Comparison of ENCODE assay signal across 13 cellular contexts in the genomic region with DNA sequence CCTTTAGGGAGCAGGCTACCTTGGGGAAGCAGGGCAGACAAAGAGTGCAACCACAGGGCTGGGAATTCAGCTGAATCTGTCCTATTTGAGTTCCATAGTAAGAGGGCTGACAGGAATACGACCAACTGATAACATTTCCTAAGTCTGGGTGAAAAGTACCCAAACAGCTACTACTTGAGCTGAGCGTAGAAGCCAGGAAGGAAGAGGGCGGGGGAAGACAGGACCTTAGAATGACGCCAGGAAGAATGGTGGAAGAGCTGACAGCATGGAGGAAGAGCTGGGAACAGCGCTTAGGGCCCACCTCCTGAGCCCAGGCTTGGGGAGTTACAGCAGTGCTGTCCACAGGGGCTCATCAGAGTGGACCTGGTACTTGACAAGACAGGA. TPM values are rescaled to one million over a fixed set of nuclear protein-coding genes. Genes with fewer than 3 reads are reported as not detected.
DNase-seq lines count a peak whose midpoint lies in the region; ATAC-seq and TF ChIP-seq lines count a peak whose summit lies in the region.
"Had no signal": no experiment of that assay in that cellular context is flagged by ENCODE, and none has a peak within 500 bp of the region (broad histone marks: within the 10 kb centered on the region; RNA-seq: fewer than 3 reads in every experiment).

No MANE protein-coding gene starts in this region.

- POLR2A ChIA-PET in activated naive CD8-positive, alpha-beta T cell treated with anti-CD3 and anti-CD28 coated beads, Interleukin-2, amount 10 ng/mL, durations not matched to agents 7 days and 5 days (lab: Charles Lee): interaction anchor here (1.6 kb wide), 1 partner anchor 10 kb away, joined by 6 read pairs; no protein-coding TSS in a partner anchor

- intact Hi-C loops in right lobe of liver (cut with DNase I): no loop called here

- no peaks in the 10 kb centered on the region for H3K36me3 ChIP-seq in right lobe of liver
- H3K36me3 ChIP-seq: neural progenitor cell, thoracic aorta had no signal

- H3K27me3 Mint-ChIP-seq in activated naive CD4-positive, alpha-beta T cell treated with anti-CD3 and anti-CD28 coated beads, Interleukin-2, amount 50 U/mL, for 24 hours: no peaks in the 10 kb centered on the region
- no peaks in the 10 kb centered on the region for H3K27me3 Mint-ChIP-seq in activated naive CD8-positive, alpha-beta T cell treated with anti-CD3 and anti-CD28 coated beads, Interleukin-2, amount 10 ng/mL, durations not matched to agents 7 days and 5 days

- H3K4me1 Mint-ChIP-seq in activated naive CD4-positive, alpha-beta T cell treated with anti-CD3 and anti-CD28 coated beads, Interleukin-2, amount 50 U/mL, for 24 hours: peaks cover 47% of the 10 kb centered on the region
- H3K4me1 Mint-ChIP-seq in activated naive CD8-positive, alpha-beta T cell treated with anti-CD3 and anti-CD28 coated beads, Interleukin-2, amount 10 ng/mL, durations not matched to agents 7 days and 5 days: peaks cover 20% of the 10 kb centered on the region

- H3K4me1 ChIP-seq in right lobe of liver: no peaks in the 10 kb centered on the region
- H3K4me1 ChIP-seq: neural progenitor cell had no signal

- no peak for TF ChIP-seq POLR2A in right lobe of liver (IDR thresholded peaks at IDR 0.05)

- no peaks in the 10 kb centered on the region for H3K9me3 ChIP-seq in right lobe of liver
- H3K9me3 ChIP-seq: thoracic aorta had no signal

- 19% methylated on average over 5 of the region's 5 CpGs for WGBS in right lobe of liver (ENCODE audit: insufficient coverage, low coverage, low lambda C conversion rate, missing lambda C conversion rate)

- no peaks in the 10 kb centered on the region for H3K9me3 Mint-ChIP-seq in activated naive CD4-positive, alpha-beta T cell treated with anti-CD3 and anti-CD28 coated beads, Interleukin-2, amount 50 U/mL, for 24 hours
- no peaks in the 10 kb centered on the region for H3K9me3 Mint-ChIP-seq in activated naive CD8-positive, alpha-beta T cell treated with anti-CD3 and anti-CD28 coated beads, Interleukin-2, amount 10 ng/mL, durations not matched to agents 7 days and 5 days

- H3K27ac ChIP-seq in right lobe of liver: no peak overlapping the region
- H3K27ac ChIP-seq: HL-60, neural progenitor cell had no signal

- no peaks in the 10 kb centered on the region for H3K27me3 ChIP-seq in right lobe of liver
- H3K27me3 ChIP-seq: neural progenitor cell had no signal

- TF ChIP-seq CTCF in right lobe of liver (IDR thresholded peaks at IDR 0.05): no peak

- H3K27ac Mint-ChIP-seq in activated naive CD4-positive, alpha-beta T cell treated with anti-CD3 and anti-CD28 coated beads, Interleukin-2, amount 50 U/mL, for 24 hours: peak overlapping the region; percentile 88
- H3K27ac Mint-ChIP-seq in activated naive CD8-positive, alpha-beta T cell treated with anti-CD3 and anti-CD28 coated beads, Interleukin-2, amount 10 ng/mL, durations not matched to agents 7 days and 5 days: peak overlapping the region; percentile 56
- H3K27ac Mint-ChIP-seq: neural progenitor cell had no signal

- no peak for ATAC-seq in activated naive CD8-positive, alpha-beta T cell treated with anti-CD3 and anti-CD28 coated beads, Interleukin-2, amount 10 ng/mL, durations not matched to agents 7 days and 5 days (ENCODE audit: low read depth)
- ATAC-seq in right lobe of liver (peak; percentile 53 to 83 (median 70)), GM19467 (IDR thresholded peaks at IDR 0.05; ENCODE audit: unreplicated experiment) (no peak)

- H3K36me3 Mint-ChIP-seq in activated naive CD4-positive, alpha-beta T cell treated with anti-CD3 and anti-CD28 coated beads, Interleukin-2, amount 50 U/mL, for 24 hours: peaks cover 2% of the 10 kb centered on the region
- peaks cover 17% of the 10 kb centered on the region for H3K36me3 Mint-ChIP-seq in activated naive CD8-positive, alpha-beta T cell treated with anti-CD3 and anti-CD28 coated beads, Interleukin-2, amount 10 ng/mL, durations not matched to agents 7 days and 5 days

- H3K4me3 ChIP-seq in right lobe of liver: no peak overlapping the region
- H3K4me3 ChIP-seq: neural progenitor cell, thoracic aorta had no signal

- peak overlapping the region; percentile 35 for H3K4me3 Mint-ChIP-seq in activated naive CD4-positive, alpha-beta T cell treated with anti-CD3 and anti-CD28 coated beads, Interleukin-2, amount 50 U/mL, for 24 hours
- peak overlapping the region; percentile 32 for H3K4me3 Mint-ChIP-seq in activated naive CD8-positive, alpha-beta T cell treated with anti-CD3 and anti-CD28 coated beads, Interleukin-2, amount 10 ng/mL, durations not matched to agents 7 days and 5 days
- H3K4me3 Mint-ChIP-seq: neural progenitor cell had no signal

- no peak for DNase-seq in activated naive CD4-positive, alpha-beta T cell (lab: John Stamatoyannopoulos, UW)
- DNase-seq in activated naive CD8-positive, alpha-beta T cell treated with anti-CD3 and anti-CD28 coated beads, Interleukin-2, amount 10 ng/mL, durations not matched to agents 7 days and 5 days: no peak
- DNase-seq in right lobe of liver (no peak), ureter (ENCODE audit: low spot score) (peak; percentile 36), GM19240 (ENCODE audit: insufficient read length, low spot score) (no peak), NCI-H446 treated with DMSO at 0.1 percent for 48 hours (lab: John Stamatoyannopoulos, UW) (no peak)
- DNase-seq: NCI-H1048; stimulated activated CD4-positive, alpha-beta T cell treated with anti-CD3 and anti-CD28 coated beads, Interleukin-2, amount 100 ng/mL, for 48 hours had no signal

RNA-seq across cellular contexts. Expression of gene MECP2, which starts 14.4 kb away (rescaled TPM):
- 10 to 100 TPM; 81.9 to 82.8 TPM for total RNA-seq in activated naive CD8-positive, alpha-beta T cell treated with anti-CD3 and anti-CD28 coated beads, Interleukin-2, amount 10 ng/mL, durations not matched to agents 7 days and 5 days
- total RNA-seq in right lobe of liver: 10 to 100 TPM; 14.1 to 18.4 (median 16.0) TPM
- total RNA-seq in ureter: 105 TPM

Comparison
In these comparisons a context has a peak if more than half of its experiments do, and no peak if none do; other contexts are left out.
1. ATAC-seq: peak in right lobe of liver (4 of 4); none in activated naive CD8-positive, alpha-beta T cell treated with anti-CD3 and anti-CD28 coated beads, Interleukin-2, amount 10 ng/mL, durations not matched to agents 7 days and 5 days (single experiment) and GM19467 (single experiment).